ENCODE assay signal across 1 cellular context in the genomic region with DNA sequence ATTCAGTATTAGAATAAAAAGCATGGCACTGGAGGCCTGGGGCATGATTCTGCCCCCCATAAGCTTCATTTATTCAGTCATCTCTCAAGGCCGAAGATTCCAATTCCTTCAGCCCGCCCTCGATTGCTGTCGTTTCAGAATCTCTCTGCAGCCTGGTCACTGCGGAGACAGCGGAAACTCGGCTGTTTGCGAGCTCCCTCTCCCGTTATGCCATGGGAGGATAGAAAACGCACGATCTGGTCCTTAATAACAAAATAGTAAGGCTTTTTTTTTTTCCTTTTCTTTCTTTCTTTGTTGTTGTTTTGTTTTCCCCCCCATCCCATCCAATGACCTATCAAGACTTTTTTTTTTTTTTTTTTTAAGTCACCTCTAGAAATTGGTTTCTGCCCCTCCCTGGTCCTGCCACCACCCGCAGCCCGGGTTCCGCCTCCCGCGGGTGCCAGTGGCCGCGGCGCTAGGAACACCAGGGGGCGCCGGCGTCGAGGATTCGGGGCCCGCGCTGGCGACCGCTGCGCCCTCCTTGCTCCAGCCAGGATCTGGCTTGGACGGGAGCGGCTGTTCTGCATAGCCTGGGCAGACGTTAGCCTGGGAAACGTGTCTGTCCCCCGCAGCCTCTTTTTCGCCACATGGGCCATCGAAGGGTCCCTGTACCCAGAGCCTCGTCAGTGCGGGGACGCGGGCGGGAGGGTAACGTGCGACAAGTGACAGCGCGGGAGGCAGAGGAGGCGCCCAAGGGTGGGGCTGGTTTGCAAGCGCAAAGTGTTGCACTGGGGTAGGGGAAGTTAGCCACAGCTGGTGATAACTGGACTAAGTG.
TF ChIP-seq lines count a peak whose summit lies in the region.

No MANE protein-coding gene starts in this region.

TF ChIP-seq in HepG2, 621 proteins besides CTCF, POLR2A, EP300 and RAD21 (continues in another document):
- TF ChIP-seq, protein P1, sequence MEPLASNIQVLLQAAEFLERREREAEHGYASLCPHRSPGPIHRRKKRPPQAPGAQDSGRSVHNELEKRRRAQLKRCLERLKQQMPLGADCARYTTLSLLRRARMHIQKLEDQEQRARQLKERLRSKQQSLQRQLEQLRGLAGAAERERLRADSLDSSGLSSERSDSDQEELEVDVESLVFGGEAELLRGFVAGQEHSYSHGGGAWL (CRISPR knock-in tag; IDR thresholded peaks at IDR 0.05): no peak
- peak; percentile 20; the same call in 1 of the 2 replicates for TF ChIP-seq HOXA3 (CRISPR knock-in tag; IDR thresholded peaks at IDR 0.05)
- 0 out of 2 replicates have a peak, but pooled peaks have one; percentile 50 for TF ChIP-seq HNRNPL (IDR thresholded peaks at IDR 0.05; ENCODE audit: low read depth, low read length)
- no peak for TF ChIP-seq ASH2L (IDR thresholded peaks at IDR 0.05; ENCODE audit: insufficient read length, low read depth, low read length)
- TF ChIP-seq, protein P2, sequence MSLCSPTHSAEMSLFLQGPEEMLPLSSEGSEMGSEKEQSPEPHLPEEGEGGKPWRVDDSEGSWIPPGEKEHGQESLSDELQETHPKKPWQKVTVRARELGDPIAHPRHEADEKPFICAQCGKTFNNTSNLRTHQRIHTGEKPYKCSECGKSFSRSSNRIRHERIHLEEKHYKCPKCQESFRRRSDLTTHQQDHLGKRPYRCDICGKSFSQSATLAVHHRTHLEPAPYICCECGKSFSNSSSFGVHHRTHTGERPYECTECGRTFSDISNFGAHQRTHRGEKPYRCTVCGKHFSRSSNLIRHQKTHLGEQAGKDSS (CRISPR knock-in tag; IDR thresholded peaks at IDR 0.05; ENCODE audit: borderline replicate concordance, low read depth): no peak
- TF ChIP-seq, protein P3, sequence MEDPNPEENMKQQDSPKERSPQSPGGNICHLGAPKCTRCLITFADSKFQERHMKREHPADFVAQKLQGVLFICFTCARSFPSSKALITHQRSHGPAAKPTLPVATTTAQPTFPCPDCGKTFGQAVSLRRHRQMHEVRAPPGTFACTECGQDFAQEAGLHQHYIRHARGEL (CRISPR knock-in tag; IDR thresholded peaks at IDR 0.05): 0 out of 2 replicates have a peak, but pooled peaks have one; percentile 55
- no peak for TF ChIP-seq ZMYM2 (CRISPR knock-in tag; IDR thresholded peaks at IDR 0.05)
- TF ChIP-seq SNRNP70 (IDR thresholded peaks at IDR 0.05; ENCODE audit: low read depth, low read length): no peak
- peak; percentile 43; the same call in 1 of the 2 replicates for TF ChIP-seq ZNF768 (CRISPR knock-in tag; IDR thresholded peaks at IDR 0.05)
- no peak for TF ChIP-seq PPARG (CRISPR knock-in tag; conservative IDR thresholded peaks at IDR 0.05)
- TF ChIP-seq, protein P4, sequence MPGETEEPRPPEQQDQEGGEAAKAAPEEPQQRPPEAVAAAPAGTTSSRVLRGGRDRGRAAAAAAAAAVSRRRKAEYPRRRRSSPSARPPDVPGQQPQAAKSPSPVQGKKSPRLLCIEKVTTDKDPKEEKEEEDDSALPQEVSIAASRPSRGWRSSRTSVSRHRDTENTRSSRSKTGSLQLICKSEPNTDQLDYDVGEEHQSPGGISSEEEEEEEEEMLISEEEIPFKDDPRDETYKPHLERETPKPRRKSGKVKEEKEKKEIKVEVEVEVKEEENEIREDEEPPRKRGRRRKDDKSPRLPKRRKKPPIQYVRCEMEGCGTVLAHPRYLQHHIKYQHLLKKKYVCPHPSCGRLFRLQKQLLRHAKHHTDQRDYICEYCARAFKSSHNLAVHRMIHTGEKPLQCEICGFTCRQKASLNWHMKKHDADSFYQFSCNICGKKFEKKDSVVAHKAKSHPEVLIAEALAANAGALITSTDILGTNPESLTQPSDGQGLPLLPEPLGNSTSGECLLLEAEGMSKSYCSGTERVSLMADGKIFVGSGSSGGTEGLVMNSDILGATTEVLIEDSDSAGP (CRISPR knock-in tag; IDR thresholded peaks at IDR 0.05; ENCODE audit: borderline replicate concordance): peak; percentile 52
- no peak for TF ChIP-seq MED8 (CRISPR knock-in tag; IDR thresholded peaks at IDR 0.05; ENCODE audit: insufficient replicate concordance)
- TF ChIP-seq ZFY (CRISPR knock-in tag; IDR thresholded peaks at IDR 0.05): no peak
- no peak for TF ChIP-seq SSRP1 (CRISPR knock-in tag; IDR thresholded peaks at IDR 0.05)
- TF ChIP-seq ZKSCAN5 (CRISPR knock-in tag; IDR thresholded peaks at IDR 0.05): no peak
- TF ChIP-seq DNMT3B (CRISPR knock-in tag; conservative IDR thresholded peaks at IDR 0.05): no peak
- TF ChIP-seq ZNF589 (CRISPR knock-in tag; conservative IDR thresholded peaks at IDR 0.05): no peak
- TF ChIP-seq ZFYVE20 (CRISPR knock-in tag; IDR thresholded peaks at IDR 0.05; ENCODE audit: borderline replicate concordance, low read depth): no peak
- TF ChIP-seq GFI1 (CRISPR knock-in tag; IDR thresholded peaks at IDR 0.05; ENCODE audit: borderline replicate concordance): no peak
- TF ChIP-seq HIVEP1 (CRISPR knock-in tag; IDR thresholded peaks at IDR 0.05): no peak
- TF ChIP-seq ATF1 (CRISPR knock-in tag; IDR thresholded peaks at IDR 0.05): no peak
- TF ChIP-seq, protein P5, sequence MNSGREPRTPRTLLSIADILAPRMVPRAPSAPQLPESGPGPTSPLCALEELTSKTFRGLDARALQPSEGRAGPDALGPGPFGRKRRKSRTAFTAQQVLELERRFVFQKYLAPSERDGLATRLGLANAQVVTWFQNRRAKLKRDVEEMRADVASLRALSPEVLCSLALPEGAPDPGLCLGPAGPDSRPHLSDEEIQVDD (CRISPR knock-in tag; IDR thresholded peaks at IDR 0.05; ENCODE audit: borderline replicate concordance): no peak
- TF ChIP-seq, protein P6, sequence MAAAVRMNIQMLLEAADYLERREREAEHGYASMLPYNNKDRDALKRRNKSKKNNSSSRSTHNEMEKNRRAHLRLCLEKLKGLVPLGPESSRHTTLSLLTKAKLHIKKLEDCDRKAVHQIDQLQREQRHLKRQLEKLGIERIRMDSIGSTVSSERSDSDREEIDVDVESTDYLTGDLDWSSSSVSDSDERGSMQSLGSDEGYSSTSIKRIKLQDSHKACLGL (CRISPR knock-in tag; IDR thresholded peaks at IDR 0.05): 0 out of 2 replicates have a peak, but pooled peaks have one; percentile 31
- no peak for TF ChIP-seq PAF1 (CRISPR knock-in tag; IDR thresholded peaks at IDR 0.05)
- TF ChIP-seq ZBTB8A (CRISPR knock-in tag; IDR thresholded peaks at IDR 0.05; ENCODE audit: borderline replicate concordance, low read depth): no peak
- TF ChIP-seq, protein P7, sequence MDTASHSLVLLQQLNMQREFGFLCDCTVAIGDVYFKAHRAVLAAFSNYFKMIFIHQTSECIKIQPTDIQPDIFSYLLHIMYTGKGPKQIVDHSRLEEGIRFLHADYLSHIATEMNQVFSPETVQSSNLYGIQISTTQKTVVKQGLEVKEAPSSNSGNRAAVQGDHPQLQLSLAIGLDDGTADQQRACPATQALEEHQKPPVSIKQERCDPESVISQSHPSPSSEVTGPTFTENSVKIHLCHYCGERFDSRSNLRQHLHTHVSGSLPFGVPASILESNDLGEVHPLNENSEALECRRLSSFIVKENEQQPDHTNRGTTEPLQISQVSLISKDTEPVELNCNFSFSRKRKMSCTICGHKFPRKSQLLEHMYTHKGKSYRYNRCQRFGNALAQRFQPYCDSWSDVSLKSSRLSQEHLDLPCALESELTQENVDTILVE (CRISPR knock-in tag; IDR thresholded peaks at IDR 0.05): no peak
- no peak for TF ChIP-seq CHD2 (IDR thresholded peaks at IDR 0.05; ENCODE audit: low read depth, low read length)
- TF ChIP-seq HNF4G (IDR thresholded peaks at IDR 0.05; ENCODE audit: borderline replicate concordance, low read depth, low read length): no peak
- no peak for TF ChIP-seq HNF4G (CRISPR knock-in tag; IDR thresholded peaks at IDR 0.05; ENCODE audit: borderline replicate concordance, low read depth)
- TF ChIP-seq SATB2 (CRISPR knock-in tag; IDR thresholded peaks at IDR 0.05): no peak
- no peak for TF ChIP-seq ZNF12 (CRISPR knock-in tag; IDR thresholded peaks at IDR 0.05)
- TF ChIP-seq, protein P8, sequence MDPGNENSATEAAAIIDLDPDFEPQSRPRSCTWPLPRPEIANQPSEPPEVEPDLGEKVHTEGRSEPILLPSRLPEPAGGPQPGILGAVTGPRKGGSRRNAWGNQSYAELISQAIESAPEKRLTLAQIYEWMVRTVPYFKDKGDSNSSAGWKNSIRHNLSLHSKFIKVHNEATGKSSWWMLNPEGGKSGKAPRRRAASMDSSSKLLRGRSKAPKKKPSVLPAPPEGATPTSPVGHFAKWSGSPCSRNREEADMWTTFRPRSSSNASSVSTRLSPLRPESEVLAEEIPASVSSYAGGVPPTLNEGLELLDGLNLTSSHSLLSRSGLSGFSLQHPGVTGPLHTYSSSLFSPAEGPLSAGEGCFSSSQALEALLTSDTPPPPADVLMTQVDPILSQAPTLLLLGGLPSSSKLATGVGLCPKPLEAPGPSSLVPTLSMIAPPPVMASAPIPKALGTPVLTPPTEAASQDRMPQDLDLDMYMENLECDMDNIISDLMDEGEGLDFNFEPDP (CRISPR knock-in tag; conservative IDR thresholded peaks at IDR 0.05): no peak
- peak; percentile 20; the same call in 1 of the 2 replicates for TF ChIP-seq KDM5B (CRISPR knock-in tag; IDR thresholded peaks at IDR 0.05; ENCODE audit: borderline replicate concordance)
- TF ChIP-seq ZNF232 (CRISPR knock-in tag; IDR thresholded peaks at IDR 0.05; ENCODE audit: borderline replicate concordance): no peak
- no peak for TF ChIP-seq KMT2B (CRISPR knock-in tag; IDR thresholded peaks at IDR 0.05)
- no peak for TF ChIP-seq TBX3 (IDR thresholded peaks at IDR 0.05; ENCODE audit: borderline replicate concordance)
- TF ChIP-seq ZSCAN22 (CRISPR knock-in tag; IDR thresholded peaks at IDR 0.05): no peak
- no peak for TF ChIP-seq SP4 (CRISPR knock-in tag; IDR thresholded peaks at IDR 0.05)
- TF ChIP-seq SMC3 (IDR thresholded peaks at IDR 0.05; ENCODE audit: low read length): peak; percentile 36; the same call in 1 of the 2 replicates
- no peak for TF ChIP-seq SKI (IDR thresholded peaks at IDR 0.05; ENCODE audit: partially characterized antibody)
- no peak for TF ChIP-seq TRIM24 (CRISPR knock-in tag; IDR thresholded peaks at IDR 0.05)
- TF ChIP-seq NFYC (CRISPR knock-in tag; IDR thresholded peaks at IDR 0.05): no peak
- TF ChIP-seq HMGA1 (CRISPR knock-in tag; conservative IDR thresholded peaks at IDR 0.05): no peak
- no peak for TF ChIP-seq ELF3 (CRISPR knock-in tag; IDR thresholded peaks at IDR 0.05)
- TF ChIP-seq, protein P9, sequence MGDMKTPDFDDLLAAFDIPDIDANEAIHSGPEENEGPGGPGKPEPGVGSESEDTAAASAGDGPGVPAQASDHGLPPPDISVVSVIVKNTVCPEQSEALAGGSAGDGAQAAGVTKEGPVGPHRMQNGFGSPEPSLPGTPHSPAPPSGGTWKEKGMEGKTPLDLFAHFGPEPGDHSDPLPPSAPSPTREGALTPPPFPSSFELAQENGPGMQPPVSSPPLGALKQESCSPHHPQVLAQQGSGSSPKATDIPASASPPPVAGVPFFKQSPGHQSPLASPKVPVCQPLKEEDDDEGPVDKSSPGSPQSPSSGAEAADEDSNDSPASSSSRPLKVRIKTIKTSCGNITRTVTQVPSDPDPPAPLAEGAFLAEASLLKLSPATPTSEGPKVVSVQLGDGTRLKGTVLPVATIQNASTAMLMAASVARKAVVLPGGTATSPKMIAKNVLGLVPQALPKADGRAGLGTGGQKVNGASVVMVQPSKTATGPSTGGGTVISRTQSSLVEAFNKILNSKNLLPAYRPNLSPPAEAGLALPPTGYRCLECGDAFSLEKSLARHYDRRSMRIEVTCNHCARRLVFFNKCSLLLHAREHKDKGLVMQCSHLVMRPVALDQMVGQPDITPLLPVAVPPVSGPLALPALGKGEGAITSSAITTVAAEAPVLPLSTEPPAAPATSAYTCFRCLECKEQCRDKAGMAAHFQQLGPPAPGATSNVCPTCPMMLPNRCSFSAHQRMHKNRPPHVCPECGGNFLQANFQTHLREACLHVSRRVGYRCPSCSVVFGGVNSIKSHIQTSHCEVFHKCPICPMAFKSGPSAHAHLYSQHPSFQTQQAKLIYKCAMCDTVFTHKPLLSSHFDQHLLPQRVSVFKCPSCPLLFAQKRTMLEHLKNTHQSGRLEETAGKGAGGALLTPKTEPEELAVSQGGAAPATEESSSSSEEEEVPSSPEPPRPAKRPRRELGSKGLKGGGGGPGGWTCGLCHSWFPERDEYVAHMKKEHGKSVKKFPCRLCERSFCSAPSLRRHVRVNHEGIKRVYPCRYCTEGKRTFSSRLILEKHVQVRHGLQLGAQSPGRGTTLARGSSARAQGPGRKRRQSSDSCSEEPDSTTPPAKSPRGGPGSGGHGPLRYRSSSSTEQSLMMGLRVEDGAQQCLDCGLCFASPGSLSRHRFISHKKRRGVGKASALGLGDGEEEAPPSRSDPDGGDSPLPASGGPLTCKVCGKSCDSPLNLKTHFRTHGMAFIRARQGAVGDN (CRISPR knock-in tag; IDR thresholded peaks at IDR 0.05): peak; percentile 55
